ENCODE assay signal across 8 cellular contexts in genomic region chr1:109089242-109090015, GRCh38. TPM values are rescaled to one million over a fixed set of nuclear protein-coding genes. Genes with fewer than 3 reads are reported as not detected.
A peak's percentile ranks its signal among the peaks of the same experiment; 100 is the strongest.
DNase-seq lines count a peak whose midpoint lies in the region; ATAC-seq and TF ChIP-seq lines count a peak whose summit lies in the region.

No MANE protein-coding gene starts in this region.

- no peak overlapping the region for H3K4ac ChIP-seq in mesendoderm (ENCODE audit: low read depth, low read length)

- no peak overlapping the region for H3K4me2 ChIP-seq in mesendoderm (ENCODE audit: low read length)

- H3K27me3 ChIP-seq in endodermal cell (ENCODE audit: control insufficient read depth, insufficient read depth, low read length, poor library complexity, severe bottlenecking) (no peaks in the 10 kb centered on the region), mesendoderm (ENCODE audit: insufficient read depth, low read length, poor library complexity) (no peaks in the 10 kb centered on the region), thoracic aorta (replicated peaks; ENCODE audit: insufficient read depth) (no peaks in the 10 kb centered on the region)

- no peak for ATAC-seq in thoracic aorta (ENCODE audit: insufficient number of reproducible peaks, low FRiP score, low read depth)

- peaks cover 14% of the 10 kb centered on the region for H3K36me3 Mint-ChIP-seq in endodermal cell (ENCODE audit: low read depth)

- no peak overlapping the region for H3K18ac ChIP-seq in mesendoderm (ENCODE audit: low read length)

- H3K4me1 Mint-ChIP-seq in endodermal cell, result peaks cover 9% of the 10 kb centered on the region

- H3K79me1 ChIP-seq in mesendoderm (ENCODE audit: low read length), result peaks cover 4% of the 10 kb centered on the region

- peak; percentile 72 for TF ChIP-seq CTCF in VCaP (conservative IDR thresholded peaks at IDR 0.05)
- TF ChIP-seq CTCF in endodermal cell (conservative IDR thresholded peaks at IDR 0.05), result peak; percentile 83
- peak; percentile 11 for TF ChIP-seq CTCF in thoracic aorta (IDR thresholded peaks at IDR 0.05)

- H3K9ac ChIP-seq in endodermal cell (ENCODE audit: extremely low read depth, low read length, poor library complexity, severe bottlenecking) (no peak overlapping the region), mesendoderm (ENCODE audit: low read length) (no peak overlapping the region)

- no peak overlapping the region for H3K56ac ChIP-seq in mesendoderm (ENCODE audit: low read length)

- DNase-seq in SIG-M5 treated with dmso at 0.1 percent for 504 hours (lab: John Stamatoyannopoulos, UW; ENCODE audit: unreplicated experiment), result peak; percentile 41
- no peak for DNase-seq in SIG-M5 (lab: John Stamatoyannopoulos, UW)
- peak; percentile 90 for DNase-seq in NCI-H1105 (lab: John Stamatoyannopoulos, UW)
- DNase-seq in endodermal cell, result peak; percentile 95
- DNase-seq in mesendoderm, result peak; percentile 81
- no peak for DNase-seq in thoracic aorta (ENCODE audit: low spot score)
- DNase-seq in activated CD4-positive, CD25-positive, alpha-beta regulatory T cell (lab: John Stamatoyannopoulos, UW), result no peak

- H2BK120ac ChIP-seq in mesendoderm (ENCODE audit: low read depth, low read length), result no peak overlapping the region

- no peak overlapping the region for H2BK15ac ChIP-seq in mesendoderm (replicated peaks; ENCODE audit: low read depth)

- H3K27ac Mint-ChIP-seq in endodermal cell, result no peak overlapping the region

- H3K36me3 ChIP-seq in endodermal cell (ENCODE audit: control insufficient read depth, insufficient read depth, low read length) (peaks cover 4% of the 10 kb centered on the region), mesendoderm (ENCODE audit: control insufficient read depth, insufficient read depth, low read length) (no peaks in the 10 kb centered on the region), thoracic aorta (peaks cover 4% of the 10 kb centered on the region)

- H3K4me3 ChIP-seq in endodermal cell (ENCODE audit: low read length) (peak overlapping the region; percentile 93), mesendoderm (ENCODE audit: low read length) (no peak overlapping the region), thoracic aorta (peak overlapping the region; percentile 76)

- H3K4me1 ChIP-seq in endodermal cell (ENCODE audit: control insufficient read depth, insufficient read depth, low read length) (no peaks in the 10 kb centered on the region), mesendoderm (ENCODE audit: control insufficient read depth, low read depth, low read length) (peaks cover 2% of the 10 kb centered on the region), thoracic aorta (ENCODE audit: control insufficient read depth in 1 of 2, low read depth in 2 of 2) (peaks cover 20 to 31% of the 10 kb centered on the region in 2 donors)

- H4K8ac ChIP-seq in mesendoderm (ENCODE audit: low read depth, low read length), result no peak overlapping the region

- H3K9me3 ChIP-seq in endodermal cell (ENCODE audit: control insufficient read depth, low read length) (no peaks in the 10 kb centered on the region), thoracic aorta (no peaks in the 10 kb centered on the region)

- H3K27ac ChIP-seq in VCaP (peak overlapping the region; percentile 85), endodermal cell (ENCODE audit: low read depth, low read length) (no peak overlapping the region), mesendoderm (ENCODE audit: low read depth, low read length) (no peak overlapping the region), thoracic aorta (peak overlapping the region; percentile 87 to 93)

- no peak overlapping the region for H2BK5ac ChIP-seq in mesendoderm (ENCODE audit: low read length)

- H3K23ac ChIP-seq in mesendoderm (ENCODE audit: low read length), result no peak overlapping the region

- H4K5ac ChIP-seq in mesendoderm (ENCODE audit: low read length), result no peak overlapping the region

- H3K9me3 Mint-ChIP-seq in endodermal cell, result peaks cover 13% of the 10 kb centered on the region

- H3K4me3 Mint-ChIP-seq in endodermal cell, result peak overlapping the region; percentile 89

- H3K27me3 Mint-ChIP-seq in endodermal cell (ENCODE audit: insufficient read depth), result no peaks in the 10 kb centered on the region

- no peak overlapping the region for H2AK5ac ChIP-seq in mesendoderm (ENCODE audit: low read length)

- 89 to 91% methylated on average over 27 to 31 of the region's 31 CpGs for WGBS in endodermal cell (ENCODE audit: insufficient coverage in 1 of 2, insufficient read length in 1 of 2), 2 experiments
- no CpG with 5 or more reads among the region's 31 CpGs for WGBS in mesendoderm (ENCODE audit: extremely low coverage, insufficient coverage, low lambda C conversion rate)

- H3K79me2 ChIP-seq in mesendoderm (ENCODE audit: control insufficient read depth, insufficient read depth, low read length), result peaks cover 2% of the 10 kb centered on the region

RNA-seq across cellular contexts. Expression of gene TMEM167B, which starts 1.1 kb away (rescaled TPM):
- total RNA-seq in endodermal cell (10 to 100 TPM; 14.6 to 23.0 TPM), thoracic aorta (10 to 100 TPM; 25.3 to 33.2 TPM)
- 19.6 TPM for polyA plus RNA-seq in endodermal cell (2013, experiment 1 of 2)
- polyA plus RNA-seq in endodermal cell (2013, experiment 2 of 2), result 17.1 TPM
- polyA plus RNA-seq in mesendoderm (2013, experiment 1 of 2), result 13.3 TPM
- 13.2 TPM for polyA plus RNA-seq in mesendoderm (2013, experiment 2 of 2)

RNA-seq across cellular contexts. Expression of gene TAF13, which starts 13.6 kb away (rescaled TPM):
- total RNA-seq in endodermal cell (10 to 100 TPM; 39.2 to 48.6 TPM), thoracic aorta (10 to 100 TPM; 46.7 to 66.2 TPM)
- polyA plus RNA-seq in endodermal cell (2013, experiment 1 of 2), result 35.5 TPM
- polyA plus RNA-seq in endodermal cell (2013, experiment 2 of 2), result 37.9 TPM
- 51.8 TPM for polyA plus RNA-seq in mesendoderm (2013, experiment 1 of 2)
- polyA plus RNA-seq in mesendoderm (2013, experiment 2 of 2), result 54.0 TPM

RNA-seq across cellular contexts. Expression of gene ELAPOR1, which starts 24.5 kb away (rescaled TPM):
- total RNA-seq in endodermal cell (under 1 TPM; 0.48 to 0.89 TPM), thoracic aorta (1 to 10 TPM; 1.4 to 7.2 TPM)
- polyA plus RNA-seq in endodermal cell (2013, experiment 1 of 2), result 2.2 TPM
- polyA plus RNA-seq in endodermal cell (2013, experiment 2 of 2), result 2.1 TPM
- polyA plus RNA-seq in mesendoderm (2013, experiment 1 of 2), result 0.06 TPM
- 0.06 TPM for polyA plus RNA-seq in mesendoderm (2013, experiment 2 of 2)

RNA-seq across cellular contexts. Expression of gene WDR47, which starts 47.5 kb away (rescaled TPM):
- total RNA-seq in endodermal cell, result 1 to 10 TPM; 7.5 to 9.2 TPM
- polyA plus RNA-seq in endodermal cell (2013, experiment 1 of 2), result 13.4 TPM
- polyA plus RNA-seq in endodermal cell (2013, experiment 2 of 2), result 13.4 TPM
- polyA plus RNA-seq in mesendoderm (2013, experiment 1 of 2), result 2.6 TPM
- 2.5 TPM for polyA plus RNA-seq in mesendoderm (2013, experiment 2 of 2)
- 10 to 100 TPM; 18.7 to 20.5 TPM for total RNA-seq in thoracic aorta

Comparison
In these comparisons a context has a peak if more than half of its experiments do, and no peak if none do; other contexts are left out.
1. DNase-seq: peak in SIG-M5 treated with dmso at 0.1 percent for 504 hours (single experiment), NCI-H1105 (single experiment), endodermal cell (single experiment) and mesendoderm (single experiment); none in SIG-M5 (single experiment), thoracic aorta (single experiment) and activated CD4-positive, CD25-positive, alpha-beta regulatory T cell (0 of 4).
2. H3K27ac ChIP-seq: peak in VCaP (single experiment) and thoracic aorta (2 of 2); none in endodermal cell (single experiment) and mesendoderm (single experiment).
3. CTCF ChIP-seq: peak in every context shown above with its lines; median percentile 83 in endodermal cell; 72 in VCaP; 11 in thoracic aorta.